24 cellular contexts compared by ENCODE assay signal in the genomic region with DNA sequence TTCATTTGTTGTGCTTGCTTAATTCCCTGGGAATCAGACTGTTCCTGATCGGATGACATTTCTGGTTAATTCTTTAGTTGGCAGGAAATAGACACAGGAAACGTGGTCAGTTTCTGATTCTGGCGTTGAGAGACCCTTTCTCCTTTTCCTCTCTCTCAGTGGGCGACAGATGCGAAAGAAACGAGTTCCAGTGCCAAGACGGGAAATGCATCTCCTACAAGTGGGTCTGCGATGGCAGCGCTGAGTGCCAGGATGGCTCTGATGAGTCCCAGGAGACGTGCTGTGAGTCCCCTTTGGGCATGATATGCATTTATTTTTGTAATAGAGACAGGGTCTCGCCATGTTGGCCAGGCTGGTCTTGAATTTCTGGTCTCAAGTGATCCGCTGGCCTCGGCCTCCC. TPM values are rescaled to one million over a fixed set of nuclear protein-coding genes. Genes with fewer than 3 reads are reported as not detected.
DNase-seq lines count a peak whose midpoint lies in the region; ATAC-seq and TF ChIP-seq lines count a peak whose summit lies in the region.
"Had no signal": no experiment of that assay in that cellular context is flagged by ENCODE, and none has a peak within 500 bp of the region (broad histone marks: within the 10 kb centered on the region; RNA-seq: fewer than 3 reads in every experiment).

No MANE protein-coding gene starts in this region.

- H3K36me3 Mint-ChIP-seq in T-helper 1 cell treated with Interleukin-12 subunit alpha and Interleukin-12 subunit beta and Interleukin-4 antibody, amounts not matched to agents 30 μg/mL and 1 μg/mL, for 36 hours (ENCODE audit: low read depth): peaks cover 48% of the 10 kb centered on the region
- peaks cover 13 to 36% (median 14%) of the 10 kb centered on the region in 3 donors for H3K36me3 Mint-ChIP-seq in CD8-positive, alpha-beta memory T cell
- H3K36me3 Mint-ChIP-seq in brain (peaks cover 92% of the 10 kb centered on the region), nephron (ENCODE audit: low read depth) (peaks cover 68% of the 10 kb centered on the region)
- H3K36me3 Mint-ChIP-seq in CD4-positive, alpha-beta T cell (ENCODE audit: low read depth): peaks cover 51% of the 10 kb centered on the region

- H3K9me3 ChIP-seq in CD8-positive, alpha-beta memory T cell (ENCODE audit: low read length): no peaks in the 10 kb centered on the region
- no peaks in the 10 kb centered on the region for H3K9me3 ChIP-seq in CD4-positive, alpha-beta T cell (ENCODE audit: control insufficient read depth, low read length)
- H3K9me3 ChIP-seq: pancreas, sigmoid colon, upper lobe of right lung had no signal

- H3K4me3 ChIP-seq in CD8-positive, alpha-beta memory T cell (ENCODE audit: low read length): no peak overlapping the region
- H3K4me3 ChIP-seq: left ventricle myocardium inferior, pancreas, sigmoid colon, upper lobe of right lung had no signal

- H3K27ac ChIP-seq in CD8-positive, alpha-beta memory T cell (ENCODE audit: low read depth, low read length): no peak overlapping the region
- no peak overlapping the region for H3K27ac ChIP-seq in CD4-positive, alpha-beta T cell (ENCODE audit: low read depth, low read length)
- H3K27ac ChIP-seq: 22Rv1, left ventricle myocardium inferior, pancreas, sigmoid colon, upper lobe of right lung had no signal

- peaks cover 22% of the 10 kb centered on the region for H3K36me3 ChIP-seq in CD8-positive, alpha-beta memory T cell (ENCODE audit: insufficient read depth, low read length)

- H3K9me3 Mint-ChIP-seq in T-helper 1 cell treated with Interleukin-12 subunit alpha and Interleukin-12 subunit beta and Interleukin-4 antibody, amounts not matched to agents 30 μg/mL and 1 μg/mL, for 36 hours: peaks cover 4% of the 10 kb centered on the region
- peaks cover 0 to 4% (median 0%) of the 10 kb centered on the region in 5 donors for H3K9me3 Mint-ChIP-seq in CD8-positive, alpha-beta memory T cell
- peaks cover under 1 to 12% (median 10%) of the 10 kb centered on the region in 5 experiments for H3K9me3 Mint-ChIP-seq in brain
- H3K9me3 Mint-ChIP-seq in nephron: no peaks in the 10 kb centered on the region
- H3K9me3 Mint-ChIP-seq in CD4-positive, alpha-beta T cell: peaks cover 2% of the 10 kb centered on the region
- H3K9me3 Mint-ChIP-seq: stimulated activated naive CD8-positive, alpha-beta T cell treated with anti-CD3 and anti-CD28 coated beads, Interleukin-15, Interleukin-2, amounts not matched to agents 100 ng/mL and 50 ng/mL, for 24 hours had no signal

- no peaks in the 10 kb centered on the region for H3K27me3 ChIP-seq in CD8-positive, alpha-beta memory T cell (ENCODE audit: insufficient read depth, low read length, poor library complexity, severe bottlenecking)
- no peaks in the 10 kb centered on the region for H3K27me3 ChIP-seq in CD4-positive, alpha-beta T cell (ENCODE audit: control insufficient read depth, insufficient read depth, low read length)
- H3K27me3 ChIP-seq: pancreas, sigmoid colon, upper lobe of right lung had no signal

- peak overlapping the region; percentile 63 for H3K27ac Mint-ChIP-seq in T-helper 1 cell treated with Interleukin-12 subunit alpha and Interleukin-12 subunit beta and Interleukin-4 antibody, amounts not matched to agents 30 μg/mL and 1 μg/mL, for 36 hours
- H3K27ac Mint-ChIP-seq in CD8-positive, alpha-beta memory T cell: peak overlapping the region in 6 of 8 donors; percentile 12 to 74 (median 59)
- peak overlapping the region in 4 of 5 experiments; percentile 34 to 82 (median 56) for H3K27ac Mint-ChIP-seq in brain
- H3K27ac Mint-ChIP-seq in nephron: peak overlapping the region in 2 of 3 experiments; percentile 9 to 65
- H3K27ac Mint-ChIP-seq in CD4-positive, alpha-beta T cell: no peak overlapping the region
- H3K27ac Mint-ChIP-seq: B cell; stimulated activated naive CD8-positive, alpha-beta T cell treated with anti-CD3 and anti-CD28 coated beads, Interleukin-15, Interleukin-2, amounts not matched to agents 100 ng/mL and 50 ng/mL, for 24 hours had no signal

- H3K4me1 Mint-ChIP-seq in T-helper 1 cell treated with Interleukin-12 subunit alpha and Interleukin-12 subunit beta and Interleukin-4 antibody, amounts not matched to agents 30 μg/mL and 1 μg/mL, for 36 hours (ENCODE audit: low read depth): peaks cover 32% of the 10 kb centered on the region
- peaks cover 19 to 28% (median 23%) of the 10 kb centered on the region in 3 donors for H3K4me1 Mint-ChIP-seq in CD8-positive, alpha-beta memory T cell
- H3K4me1 Mint-ChIP-seq in brain (peaks cover 28% of the 10 kb centered on the region), nephron (peaks cover 19% of the 10 kb centered on the region)
- H3K4me1 Mint-ChIP-seq in CD4-positive, alpha-beta T cell (ENCODE audit: low read depth): peaks cover 14% of the 10 kb centered on the region

- no peak for DNase-seq in T-helper 1 cell
- DNase-seq in CD8-positive, alpha-beta memory T cell: no peak
- no peak for DNase-seq in CD4-positive, alpha-beta T cell
- DNase-seq in activated CD4-positive, alpha-beta T cell treated with anti-CD3 and anti-CD28 coated beads, Interleukin-2, amount 50 U/mL, for 4 hours: no peak
- DNase-seq: activated gamma-delta T cell; cerebellar nuclear complex; effector memory CD4-positive, alpha-beta T cell; head of caudate nucleus; left ventricle myocardium inferior; NCI-H1417; NCI-H524 treated with DMSO at 0.1 percent for 48 hours; pancreas; Right ventricle myocardium superior; sigmoid colon; stimulated activated CD4-positive, alpha-beta T cell treated with anti-CD3 and anti-CD28 coated beads, Interleukin-1b, Interleukin-23, amount 100 ng/mL, for 48 hours; SW 1271; upper lobe of right lung had no signal

- TF ChIP-seq CTCF in brain (conservative IDR thresholded peaks at IDR 0.05) (no peak), nephron (IDR thresholded peaks at IDR 0.05; ENCODE audit: unreplicated experiment in 3 of 3) (no peak)
- TF ChIP-seq CTCF in CD4-positive, alpha-beta T cell (IDR thresholded peaks at IDR 0.05): no peak

- H3K4me3 Mint-ChIP-seq in T-helper 1 cell treated with Interleukin-12 subunit alpha and Interleukin-12 subunit beta and Interleukin-4 antibody, amounts not matched to agents 30 μg/mL and 1 μg/mL, for 36 hours: no peak overlapping the region
- H3K4me3 Mint-ChIP-seq in CD8-positive, alpha-beta memory T cell: no peak overlapping the region
- no peak overlapping the region for H3K4me3 Mint-ChIP-seq in brain
- no peak overlapping the region for H3K4me3 Mint-ChIP-seq in nephron
- H3K4me3 Mint-ChIP-seq in CD4-positive, alpha-beta T cell: no peak overlapping the region
- H3K4me3 Mint-ChIP-seq: B cell; stimulated activated naive CD8-positive, alpha-beta T cell treated with anti-CD3 and anti-CD28 coated beads, Interleukin-15, Interleukin-2, amounts not matched to agents 100 ng/mL and 50 ng/mL, for 24 hours had no signal

- ATAC-seq in HG03521 (IDR thresholded peaks at IDR 0.05; ENCODE audit: unreplicated experiment): no peak
- ATAC-seq in CD4-positive, alpha-beta T cell (ENCODE audit: poor library complexity): no peak
- ATAC-seq: pancreas, upper lobe of right lung had no signal

- intact Hi-C loops in CD4-positive, alpha-beta T cell (cut with DNase I, micrococcal nuclease): no loop called here

- peaks cover 17% of the 10 kb centered on the region for H3K4me1 ChIP-seq in CD8-positive, alpha-beta memory T cell (ENCODE audit: insufficient read depth, low read length)

- POLR2A ChIA-PET in CD8-positive, alpha-beta memory T cell (lab: Charles Lee): no interaction called here
- POLR2A ChIA-PET in CD4-positive, alpha-beta T cell (lab: Charles Lee): interaction anchor here (1.3 kb wide), 1 partner anchor 10 kb away, joined by 6 read pairs; no protein-coding TSS in a partner anchor

- CTCF ChIA-PET in CD8-positive, alpha-beta memory T cell (lab: Charles Lee): no interaction called here
- CTCF ChIA-PET in CD4-positive, alpha-beta T cell (lab: Charles Lee): interaction anchor here (2.9 kb wide), 1 partner anchor 26 kb away, joined by 9 read pairs; no protein-coding TSS in a partner anchor

- no peaks in the 10 kb centered on the region for H3K27me3 Mint-ChIP-seq in T-helper 1 cell treated with Interleukin-12 subunit alpha and Interleukin-12 subunit beta and Interleukin-4 antibody, amounts not matched to agents 30 μg/mL and 1 μg/mL, for 36 hours (ENCODE audit: low read depth)
- no peaks in the 10 kb centered on the region for H3K27me3 Mint-ChIP-seq in CD8-positive, alpha-beta memory T cell
- H3K27me3 Mint-ChIP-seq in brain: no peaks in the 10 kb centered on the region
- peaks cover 3% of the 10 kb centered on the region for H3K27me3 Mint-ChIP-seq in nephron (ENCODE audit: low read depth)
- H3K27me3 Mint-ChIP-seq in CD4-positive, alpha-beta T cell: no peaks in the 10 kb centered on the region
- H3K27me3 Mint-ChIP-seq: stimulated activated naive CD8-positive, alpha-beta T cell treated with anti-CD3 and anti-CD28 coated beads, Interleukin-15, Interleukin-2, amounts not matched to agents 100 ng/mL and 50 ng/mL, for 24 hours had no signal

RNA-seq across cellular contexts. Expression of gene LDLR, which starts 10.8 kb away (rescaled TPM):
- total RNA-seq in CD8-positive, alpha-beta memory T cell: 10 to 100 TPM; 27.7 to 35.1 TPM
- polyA plus RNA-seq in CD8-positive, alpha-beta memory T cell: 8.2 TPM
- polyA plus RNA-seq in brain (ENCODE audit: insufficient read depth, low read depth, low replicate concordance): 11.7 TPM
- total RNA-seq in CD4-positive, alpha-beta T cell: 10 to 100 TPM; 32.5 to 34.0 TPM

RNA-seq across cellular contexts. Expression of gene SPC24, which starts 55.5 kb away (rescaled TPM):
- 10 to 100 TPM; 35.3 to 37.2 TPM for total RNA-seq in CD8-positive, alpha-beta memory T cell
- not detected for polyA plus RNA-seq in CD8-positive, alpha-beta memory T cell
- 15.0 TPM for polyA plus RNA-seq in brain (ENCODE audit: insufficient read depth, low read depth, low replicate concordance)
- total RNA-seq in CD4-positive, alpha-beta T cell: 1 to 10 TPM in 1 of 2 experiments, under 1 TPM in 1; 0.59 to 1.5 TPM

Comparison
In these comparisons a context has a peak if more than half of its experiments do, and no peak if none do; other contexts are left out.
1. RNA of gene SPC24, which starts 55.5 kb away (total RNA-seq): 35.3 to 37.2 TPM in CD8-positive, alpha-beta memory T cell; 0.59 to 1.5 TPM in CD4-positive, alpha-beta T cell; every median in the first group is over 10 times any median in the second.